ENCODE assay signal across 8 cellular contexts in genomic region chr2:64831134-64831976, GRCh38.
A peak's percentile ranks its signal among the peaks of the same experiment; 100 is the strongest.
DNase-seq lines count a peak whose midpoint lies in the region; ATAC-seq and TF ChIP-seq lines count a peak whose summit lies in the region.

No MANE protein-coding gene starts in this region.

- no peaks in the 10 kb centered on the region for H3K36me3 Mint-ChIP-seq in activated CD4-positive, alpha-beta T cell treated with anti-CD3 and anti-CD28 coated beads, Interleukin-2, amount 10 ng/mL, durations not matched to agents 24 days and 14 days (ENCODE audit: low read depth)

- peak overlapping the region; percentile 85 for H3K27ac Mint-ChIP-seq in activated CD4-positive, alpha-beta T cell treated with anti-CD3 and anti-CD28 coated beads, Interleukin-2, amount 10 ng/mL, durations not matched to agents 24 days and 14 days

- peak; percentile 14 for DNase-seq in NCI-H2029 treated with DMSO at 0.1 percent for 48 hours (lab: John Stamatoyannopoulos, UW)
- no peak for DNase-seq in NCI-H2029 (lab: John Stamatoyannopoulos, UW)
- DNase-seq in NCI-H146 (lab: John Stamatoyannopoulos, UW): peak; percentile 91
- DNase-seq in activated CD4-positive, alpha-beta T cell treated with anti-CD3 and anti-CD28 coated beads, Interleukin-2, amount 10 ng/mL, durations not matched to agents 24 days and 14 days: peak; percentile 95
- peak; percentile 92 for DNase-seq in coronary artery (ENCODE audit: low spot score)
- peak; percentile 90 to 97 for DNase-seq in lower leg skin (ENCODE audit: low spot score in 2 of 2)
- DNase-seq in stimulated activated CD4-positive, alpha-beta T cell treated with anti-CD3 and anti-CD28 coated beads, TNF-alpha, amount 100 ng/mL, for 1 hour (ENCODE audit: low read depth in 3 of 3, low spot score in 1 of 3): peak; percentile 51 to 73 (median 54)

- H3K4me3 ChIP-seq in coronary artery: peak overlapping the region; percentile 42
- no peak overlapping the region for H3K4me3 ChIP-seq in lower leg skin (ENCODE audit: low read depth, poor library complexity, severe bottlenecking)

- H3K4me1 Mint-ChIP-seq in activated CD4-positive, alpha-beta T cell treated with anti-CD3 and anti-CD28 coated beads, Interleukin-2, amount 10 ng/mL, durations not matched to agents 24 days and 14 days: peaks cover 28% of the 10 kb centered on the region

- H3K4me3 Mint-ChIP-seq in activated CD4-positive, alpha-beta T cell treated with anti-CD3 and anti-CD28 coated beads, Interleukin-2, amount 10 ng/mL, durations not matched to agents 24 days and 14 days: peak overlapping the region; percentile 57

- no peak for TF ChIP-seq POLR2A in lower leg skin (IDR thresholded peaks at IDR 0.05)

- H3K27me3 Mint-ChIP-seq in activated CD4-positive, alpha-beta T cell treated with anti-CD3 and anti-CD28 coated beads, Interleukin-2, amount 10 ng/mL, durations not matched to agents 24 days and 14 days: peaks cover 8% of the 10 kb centered on the region

- intact Hi-C loops in activated CD4-positive, alpha-beta T cell treated with anti-CD3 and anti-CD28 coated beads, Interleukin-2, amount 10 ng/mL, durations not matched to agents 24 days and 14 days (cut with micrococcal nuclease): loop anchor here (1.0 to 2.0 kb wide), 8 partner anchors 11 to 187 kb away; no protein-coding TSS in a partner anchor
- intact Hi-C loops in lower leg skin (cut with DNase I; ENCODE audit: low total_unique reads): no loop called here

- peak overlapping the region; percentile 23 to 88 for H3K27ac ChIP-seq in coronary artery

- 25 to 37% methylated on average over 16 to 20 of the region's 20 CpGs for WGBS in lower leg skin, 2 donors

- peak; percentile 91 for ATAC-seq in HG02759 (IDR thresholded peaks at IDR 0.05; ENCODE audit: unreplicated experiment)

- TF ChIP-seq CTCF in coronary artery (IDR thresholded peaks at IDR 0.05) (peak; percentile 35), lower leg skin (IDR thresholded peaks at IDR 0.05) (peak in 1 of 3 donors; percentile 38)

- no peaks in the 10 kb centered on the region for H3K9me3 Mint-ChIP-seq in activated CD4-positive, alpha-beta T cell treated with anti-CD3 and anti-CD28 coated beads, Interleukin-2, amount 10 ng/mL, durations not matched to agents 24 days and 14 days
